Comparison of ENCODE assay signal across 1 cellular context in the genomic region with DNA sequence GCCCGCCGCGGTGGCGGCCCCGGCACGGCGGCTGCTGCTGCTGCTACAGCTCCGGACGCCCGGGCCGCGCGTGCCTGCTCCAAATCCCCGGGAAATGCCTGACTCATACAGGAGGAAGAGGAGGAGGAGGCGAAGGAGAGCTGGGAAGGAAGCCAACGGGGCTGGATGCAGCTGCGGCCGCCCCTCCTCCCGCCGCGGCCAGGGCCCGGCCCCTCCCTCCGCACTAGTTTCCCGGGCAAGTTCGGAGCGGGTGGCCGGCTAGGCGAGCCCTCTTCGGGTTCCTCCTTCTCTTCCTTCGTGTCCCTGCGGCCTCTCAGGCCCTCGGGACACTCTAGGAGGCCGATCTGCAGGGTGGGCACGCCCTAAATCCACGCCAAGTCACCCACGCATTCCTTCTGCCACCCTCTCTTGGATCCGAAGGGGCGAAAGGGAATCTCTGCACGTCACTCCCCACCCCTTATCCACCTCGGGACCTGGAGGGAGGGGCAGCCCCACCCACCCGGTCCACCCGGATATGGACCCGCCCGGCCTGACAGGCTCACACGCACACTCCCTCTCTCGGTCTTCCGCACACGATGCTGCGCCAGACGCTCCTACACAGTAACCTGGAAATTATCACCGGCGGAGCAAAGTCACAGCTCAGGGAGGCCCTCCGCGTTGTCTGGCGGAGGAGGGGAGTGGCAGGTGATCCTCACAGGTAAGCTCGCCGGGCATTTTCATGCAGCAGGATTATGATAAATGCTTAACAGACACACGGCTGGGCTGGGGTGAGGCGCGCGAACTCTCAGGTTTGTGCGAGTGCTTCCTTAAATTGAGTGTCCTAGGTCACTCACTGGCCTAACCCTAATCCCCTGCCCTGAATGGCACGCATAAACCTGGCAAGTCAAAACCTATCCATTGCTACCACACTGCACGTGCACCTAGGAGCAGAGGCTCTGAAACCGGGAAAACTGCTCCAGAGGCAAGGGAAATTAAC.
TF ChIP-seq lines count a peak whose summit lies in the region.

OSBPL10 (minus strand) TSS at position 57 of the 976 bp plus-strand sequence. CDS start 83 bp downstream, outside the sequence.
ZNF860 (plus strand) TSS at position 545 of the 976 bp plus-strand sequence. CDS start 7,330 bp downstream, outside the sequence.

TF ChIP-seq in H1, 55 proteins besides CTCF, POLR2A, EP300 and RAD21:
- 0 out of 2 replicates have a peak, but pooled peaks have one; percentile 33 for TF ChIP-seq TAF1 (IDR thresholded peaks at IDR 0.05; ENCODE audit: low read depth, low read length)
- TF ChIP-seq BCL11A (IDR thresholded peaks at IDR 0.05; ENCODE audit: low read depth in 2 of 2, low read length in 2 of 2), result no peak
- peak; percentile 42 for TF ChIP-seq MAX (IDR thresholded peaks at IDR 0.05)
- peak; percentile 75 for TF ChIP-seq KDM4A (IDR thresholded peaks at IDR 0.05; ENCODE audit: low read depth, low read length, severe bottlenecking)
- peak; percentile 77; the same call in 1 of the 2 replicates for TF ChIP-seq RBBP5 (IDR thresholded peaks at IDR 0.05; ENCODE audit: borderline replicate concordance, low read depth, low read length)
- peak; percentile 41; the same call in 1 of the 2 replicates for TF ChIP-seq E2F6 (IDR thresholded peaks at IDR 0.05)
- peak; percentile 12; the same call in 1 of the 2 replicates for TF ChIP-seq PHF8 (conservative IDR thresholded peaks at IDR 0.05; ENCODE audit: low read depth, low read length)
- TF ChIP-seq CHD7 (IDR thresholded peaks at IDR 0.05; ENCODE audit: insufficient replicate concordance, low read length), result no peak
- TF ChIP-seq CREB1 (IDR thresholded peaks at IDR 0.05), result 0 out of 2 replicates have a peak, but pooled peaks have one; percentile 17
- TF ChIP-seq BACH1 (IDR thresholded peaks at IDR 0.05; ENCODE audit: low read length), result peak; percentile 38; the same call in 1 of the 2 replicates
- TF ChIP-seq JUND (IDR thresholded peaks at IDR 0.05; ENCODE audit: low read length), result 0 out of 2 replicates have a peak, but pooled peaks have one; percentile 8
- peak; percentile 68 for TF ChIP-seq ASH2L (IDR thresholded peaks at IDR 0.05; ENCODE audit: low read length)
- 0 out of 2 replicates have a peak, but pooled peaks have one; percentile 55 for TF ChIP-seq POLR2AphosphoS5 (IDR thresholded peaks at IDR 0.05; ENCODE audit: low read depth, low read length)
- TF ChIP-seq HDAC2 (IDR thresholded peaks at IDR 0.05; ENCODE audit: borderline replicate concordance in 1 of 2, low read depth in 2 of 2, low read length in 2 of 2), result peak in 1 of 2 experiments; percentile 80; a peak in 2 of 4 replicates
- TF ChIP-seq RFX5 (IDR thresholded peaks at IDR 0.05; ENCODE audit: borderline replicate concordance, low read depth, low read length), result no peak
- TF ChIP-seq SIN3A (conservative IDR thresholded peaks at IDR 0.05 in 1 of 2, IDR thresholded peaks at IDR 0.05 in 1 of 2; ENCODE audit: low read depth in 1 of 2, low read length in 2 of 2), result 0 out of 4 replicates have a peak, but pooled peaks of 1 of the 2 experiments have one; percentile 16
- TF ChIP-seq NANOG (IDR thresholded peaks at IDR 0.05; ENCODE audit: insufficient read depth, low read depth, low read length, poor library complexity, severe bottlenecking), result no peak
- no peak for TF ChIP-seq CEBPB (IDR thresholded peaks at IDR 0.05; ENCODE audit: low read depth, low read length)
TF ChIP-seq in H1: peak in this region for 13.
